In the genomic region with DNA sequence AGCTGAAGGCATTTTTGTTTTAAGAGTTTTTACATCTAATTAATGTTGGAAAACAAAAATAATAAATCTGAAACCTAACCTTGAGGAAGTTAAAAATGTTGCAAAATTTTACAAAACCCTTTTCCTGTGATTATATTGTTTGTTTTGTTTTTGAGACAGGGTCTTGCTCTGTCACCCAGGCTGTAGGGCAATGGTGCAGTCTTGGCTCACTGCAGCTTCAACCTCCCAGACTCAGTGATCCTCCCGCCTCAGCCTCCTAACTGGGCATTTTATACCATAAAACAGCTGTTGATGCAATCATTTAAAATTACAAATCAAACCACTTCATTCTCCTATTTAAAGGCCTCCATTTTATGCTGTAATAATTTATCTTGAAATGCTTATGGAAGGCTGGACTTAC, we compare ENCODE assay signal across 14 cellular contexts. TPM values are rescaled to one million over a fixed set of nuclear protein-coding genes. Genes with fewer than 3 reads are reported as not detected.
A peak's percentile ranks its signal among the peaks of the same experiment; 100 is the strongest.
DNase-seq lines count a peak whose midpoint lies in the region; ATAC-seq, FAIRE-seq and TF ChIP-seq lines count a peak whose summit lies in the region.
"Had no signal": no experiment of that assay in that cellular context is flagged by ENCODE, and none has a peak within 500 bp of the region (broad histone marks: within the 10 kb centered on the region; RNA-seq: fewer than 3 reads in every experiment).

No MANE protein-coding gene starts in this region.

- H3K4me3 ChIP-seq in body of pancreas: no peak overlapping the region
- H3K4me3 ChIP-seq in tibial nerve: no peak overlapping the region
- H3K4me3 ChIP-seq: A549, skin epidermis had no signal

- H3K4me1 ChIP-seq in body of pancreas (peaks cover 37% of the 10 kb centered on the region), tibial nerve (peaks cover 0 to 48% (median 18%) of the 10 kb centered on the region in 4 donors)

- no peak for TF ChIP-seq EP300 in tibial nerve (IDR thresholded peaks at IDR 0.05)

- intact Hi-C loops in activated CD4-positive, alpha-beta memory T cell treated with anti-CD3 and anti-CD28 coated beads for 36 hours (cut with micrococcal nuclease): no loop called here
- intact Hi-C loops in body of pancreas (cut with DNase I): no loop called here

- no peaks in the 10 kb centered on the region for H3K27me3 Mint-ChIP-seq in activated CD4-positive, alpha-beta memory T cell treated with anti-CD3 and anti-CD28 coated beads for 36 hours
- H3K27me3 Mint-ChIP-seq in activated CD4-positive, alpha-beta memory T cell treated with anti-CD3 and anti-CD28 coated beads, Interleukin-2, amount 10 ng/mL, durations not matched to agents 7 days and 5 days: no peaks in the 10 kb centered on the region
- peaks cover 0 to 2% of the 10 kb centered on the region in 2 donors for H3K27me3 Mint-ChIP-seq in natural killer cell treated with Interleukin-12 subunit alpha and Interleukin-12 subunit beta and Interleukin-15 and Interleukin-18, amount 100 ng/mL, for 72 hours

- H3K27ac Mint-ChIP-seq in activated CD4-positive, alpha-beta memory T cell treated with anti-CD3 and anti-CD28 coated beads for 36 hours: peak overlapping the region; percentile 6
- no peak overlapping the region for H3K27ac Mint-ChIP-seq in activated CD4-positive, alpha-beta memory T cell treated with anti-CD3 and anti-CD28 coated beads, Interleukin-2, amount 10 ng/mL, durations not matched to agents 7 days and 5 days
- peak overlapping the region; percentile 95 to 96 for H3K27ac Mint-ChIP-seq in natural killer cell treated with Interleukin-12 subunit alpha and Interleukin-12 subunit beta and Interleukin-15 and Interleukin-18, amount 100 ng/mL, for 72 hours

- no peaks in the 10 kb centered on the region for H3K9me3 Mint-ChIP-seq in activated CD4-positive, alpha-beta memory T cell treated with anti-CD3 and anti-CD28 coated beads for 36 hours
- no peaks in the 10 kb centered on the region for H3K9me3 Mint-ChIP-seq in activated CD4-positive, alpha-beta memory T cell treated with anti-CD3 and anti-CD28 coated beads, Interleukin-2, amount 10 ng/mL, durations not matched to agents 7 days and 5 days
- no peaks in the 10 kb centered on the region for H3K9me3 Mint-ChIP-seq in natural killer cell treated with Interleukin-12 subunit alpha and Interleukin-12 subunit beta and Interleukin-15 and Interleukin-18, amount 100 ng/mL, for 72 hours

- H3K4me3 Mint-ChIP-seq in activated CD4-positive, alpha-beta memory T cell treated with anti-CD3 and anti-CD28 coated beads for 36 hours: no peak overlapping the region
- H3K4me3 Mint-ChIP-seq in activated CD4-positive, alpha-beta memory T cell treated with anti-CD3 and anti-CD28 coated beads, Interleukin-2, amount 10 ng/mL, durations not matched to agents 7 days and 5 days: no peak overlapping the region
- H3K4me3 Mint-ChIP-seq in natural killer cell treated with Interleukin-12 subunit alpha and Interleukin-12 subunit beta and Interleukin-15 and Interleukin-18, amount 100 ng/mL, for 72 hours: peak overlapping the region; percentile 8

- peaks cover 28% of the 10 kb centered on the region for H3K4me1 Mint-ChIP-seq in activated CD4-positive, alpha-beta memory T cell treated with anti-CD3 and anti-CD28 coated beads for 36 hours (ENCODE audit: low read depth)
- H3K4me1 Mint-ChIP-seq in activated CD4-positive, alpha-beta memory T cell treated with anti-CD3 and anti-CD28 coated beads, Interleukin-2, amount 10 ng/mL, durations not matched to agents 7 days and 5 days: peaks cover 26% of the 10 kb centered on the region
- H3K4me1 Mint-ChIP-seq in natural killer cell treated with Interleukin-12 subunit alpha and Interleukin-12 subunit beta and Interleukin-15 and Interleukin-18, amount 100 ng/mL, for 72 hours (ENCODE audit: low read depth in 2 of 2): peaks cover 16 to 24% of the 10 kb centered on the region in 2 donors

- ATAC-seq in body of pancreas (no peak), GM18498 (IDR thresholded peaks at IDR 0.05; ENCODE audit: unreplicated experiment) (no peak)
- no peak for ATAC-seq in natural killer cell treated with Interleukin-12 subunit alpha and Interleukin-12 subunit beta and Interleukin-15 and Interleukin-18, amount 100 ng/mL, for 72 hours
- ATAC-seq: A549; activated CD4-positive, CD25-positive, alpha-beta regulatory T cell treated with anti-CD3 and anti-CD28 coated beads, Interleukin-2, amount 50 U/mL, for 24 hours had no signal

- TF ChIP-seq POLR2A in body of pancreas (IDR thresholded peaks at IDR 0.05) (no peak), tibial nerve (IDR thresholded peaks at IDR 0.05) (no peak)

- H3K36me3 ChIP-seq in body of pancreas (replicated peaks in 1 of 2; ENCODE audit: insufficient read depth in 1 of 2, low read depth in 2 of 2) (no peaks in the 10 kb centered on the region), tibial nerve (peaks cover 0 to 4% (median 0%) of the 10 kb centered on the region in 3 donors)

- H3K27me3 ChIP-seq in body of pancreas (no peaks in the 10 kb centered on the region), tibial nerve (no peaks in the 10 kb centered on the region)

- H3K27ac ChIP-seq in body of pancreas (peak overlapping the region in 3 of 4 donors; percentile 97 to 100 (median 100)), tibial nerve (peak overlapping the region; percentile 99 to 100 (median 100))
- H3K27ac ChIP-seq: A549 had no signal

- CTCF ChIA-PET in activated CD4-positive, alpha-beta memory T cell treated with anti-CD3 and anti-CD28 coated beads for 36 hours (lab: Charles Lee): interaction anchor here (1.2 to 3.0 kb wide), 3 partner anchors 9 to 340 kb away, joined by 4 to 14 read pairs (median 11); no protein-coding TSS in a partner anchor
- CTCF ChIA-PET in activated CD4-positive, alpha-beta memory T cell treated with anti-CD3 and anti-CD28 coated beads, Interleukin-2, amount 10 ng/mL, durations not matched to agents 7 days and 5 days (lab: Charles Lee): interaction anchor here (0.9 to 2.5 kb wide), 3 partner anchors 9 to 57 kb away, joined by 4 to 5 read pairs (median 5); no protein-coding TSS in a partner anchor

- 78 to 96% methylated on average over 1 of the region's 1 CpG for WGBS in body of pancreas, 2 donors
- 85 to 88% methylated on average over 1 of the region's 1 CpG for WGBS in tibial nerve, 2 donors

- POLR2A ChIA-PET in activated CD4-positive, alpha-beta memory T cell treated with anti-CD3 and anti-CD28 coated beads for 36 hours (lab: Charles Lee): interaction anchor here (1.4 to 2.6 kb wide), 2 partner anchors 78 to 236 kb away, joined by 3 to 9 read pairs; no protein-coding TSS in a partner anchor
- POLR2A ChIA-PET in activated CD4-positive, alpha-beta memory T cell treated with anti-CD3 and anti-CD28 coated beads, Interleukin-2, amount 10 ng/mL, durations not matched to agents 7 days and 5 days (lab: Charles Lee): interaction anchor here (1.2 to 2.8 kb wide), 4 partner anchors 28 to 152 kb away, joined by 3 to 35 read pairs (median 10); partner anchors contain the start of genes INO80C, ZNF397 and ZSCAN30

- no peak for FAIRE-seq in urothelium cell line (lab: Jason Lieb, UNC)
- FAIRE-seq: A549 had no signal

- no peaks in the 10 kb centered on the region for H3K9me3 ChIP-seq in body of pancreas
- H3K9me3 ChIP-seq in tibial nerve: no peaks in the 10 kb centered on the region

- no peak for DNase-seq in activated CD4-positive, alpha-beta memory T cell treated with anti-CD3 and anti-CD28 coated beads for 36 hours
- no peak for DNase-seq in activated CD4-positive, alpha-beta memory T cell treated with anti-CD3 and anti-CD28 coated beads, Interleukin-2, amount 10 ng/mL, durations not matched to agents 7 days and 5 days
- DNase-seq in body of pancreas (no peak), tibial nerve (ENCODE audit: low spot score in 2 of 2) (no peak), SIG-M5 treated with dmso at 0.1 percent for 504 hours (lab: John Stamatoyannopoulos, UW; ENCODE audit: unreplicated experiment) (no peak), urothelium cell line (ENCODE audit: low spot score) (no peak)
- DNase-seq in natural killer cell treated with Interleukin-12 subunit alpha and Interleukin-12 subunit beta and Interleukin-15 and Interleukin-18, amount 100 ng/mL, for 72 hours (ENCODE audit: low spot score): no peak
- DNase-seq: activated gamma-delta T cell, glutamatergic neuron, NCI-H1436 treated with DMSO at 0.1 percent for 48 hours had no signal

- TF ChIP-seq CTCF in body of pancreas (IDR thresholded peaks at IDR 0.05) (no peak), tibial nerve (IDR thresholded peaks at IDR 0.05) (no peak)

- H3K36me3 Mint-ChIP-seq in activated CD4-positive, alpha-beta memory T cell treated with anti-CD3 and anti-CD28 coated beads for 36 hours: peaks cover 8% of the 10 kb centered on the region
- H3K36me3 Mint-ChIP-seq in activated CD4-positive, alpha-beta memory T cell treated with anti-CD3 and anti-CD28 coated beads, Interleukin-2, amount 10 ng/mL, durations not matched to agents 7 days and 5 days (ENCODE audit: low read depth): peaks cover 16% of the 10 kb centered on the region
- peaks cover 8% of the 10 kb centered on the region for H3K36me3 Mint-ChIP-seq in natural killer cell treated with Interleukin-12 subunit alpha and Interleukin-12 subunit beta and Interleukin-15 and Interleukin-18, amount 100 ng/mL, for 72 hours

RNA-seq across cellular contexts. Expression of gene ZNF24, which starts 1.7 kb away (rescaled TPM):
- 10 to 100 TPM; 40.6 to 48.6 TPM for total RNA-seq in activated CD4-positive, alpha-beta memory T cell treated with anti-CD3 and anti-CD28 coated beads for 36 hours
- total RNA-seq in activated CD4-positive, alpha-beta memory T cell treated with anti-CD3 and anti-CD28 coated beads, Interleukin-2, amount 10 ng/mL, durations not matched to agents 7 days and 5 days: 10 to 100 TPM; 53.9 to 55.2 TPM
- 10 to 100 TPM; 17.9 to 18.5 TPM for total RNA-seq in body of pancreas
- total RNA-seq in natural killer cell treated with Interleukin-12 subunit alpha and Interleukin-12 subunit beta and Interleukin-15 and Interleukin-18, amount 100 ng/mL, for 72 hours: 10 to 100 TPM; 32.9 to 63.1 TPM
- 10 to 100 TPM; 37.5 to 50.5 (median 41.1) TPM for total RNA-seq in tibial nerve

RNA-seq across cellular contexts. Expression of gene ZNF396, which starts 31.2 kb away (rescaled TPM):
- total RNA-seq in activated CD4-positive, alpha-beta memory T cell treated with anti-CD3 and anti-CD28 coated beads for 36 hours: 1 to 10 TPM in 1 of 2 experiments, under 1 TPM in 1; 0.93 to 1.6 TPM
- 1 to 10 TPM in 1 of 2 experiments, under 1 TPM in 1; 0.95 to 1.7 TPM for total RNA-seq in activated CD4-positive, alpha-beta memory T cell treated with anti-CD3 and anti-CD28 coated beads, Interleukin-2, amount 10 ng/mL, durations not matched to agents 7 days and 5 days
- total RNA-seq in body of pancreas: 1 to 10 TPM; 2.6 to 3.9 TPM
- 1 to 10 TPM in 1 of 2 donors, under 1 TPM in 1; 0.52 to 1.3 TPM for total RNA-seq in natural killer cell treated with Interleukin-12 subunit alpha and Interleukin-12 subunit beta and Interleukin-15 and Interleukin-18, amount 100 ng/mL, for 72 hours
- total RNA-seq in tibial nerve: 1 to 10 TPM; 2.8 to 3.9 (median 3.1) TPM

RNA-seq across cellular contexts. Expression of gene ZSCAN30, which starts 55.9 kb away (rescaled TPM):
- 10 to 100 TPM; 17.9 to 19.6 TPM for total RNA-seq in activated CD4-positive, alpha-beta memory T cell treated with anti-CD3 and anti-CD28 coated beads for 36 hours
- 10 to 100 TPM; 14.6 to 19.2 TPM for total RNA-seq in activated CD4-positive, alpha-beta memory T cell treated with anti-CD3 and anti-CD28 coated beads, Interleukin-2, amount 10 ng/mL, durations not matched to agents 7 days and 5 days
- total RNA-seq in body of pancreas (10 to 100 TPM in 1 of 2 donors, 1 to 10 TPM in 1; 9.9 to 19.4 TPM), tibial nerve (10 to 100 TPM; 26.6 to 46.7 (median 32.5) TPM)
- total RNA-seq in natural killer cell treated with Interleukin-12 subunit alpha and Interleukin-12 subunit beta and Interleukin-15 and Interleukin-18, amount 100 ng/mL, for 72 hours: 10 to 100 TPM; 22.2 to 25.6 TPM
